ENCODE assay signal across 1 cellular context in the genomic region with DNA sequence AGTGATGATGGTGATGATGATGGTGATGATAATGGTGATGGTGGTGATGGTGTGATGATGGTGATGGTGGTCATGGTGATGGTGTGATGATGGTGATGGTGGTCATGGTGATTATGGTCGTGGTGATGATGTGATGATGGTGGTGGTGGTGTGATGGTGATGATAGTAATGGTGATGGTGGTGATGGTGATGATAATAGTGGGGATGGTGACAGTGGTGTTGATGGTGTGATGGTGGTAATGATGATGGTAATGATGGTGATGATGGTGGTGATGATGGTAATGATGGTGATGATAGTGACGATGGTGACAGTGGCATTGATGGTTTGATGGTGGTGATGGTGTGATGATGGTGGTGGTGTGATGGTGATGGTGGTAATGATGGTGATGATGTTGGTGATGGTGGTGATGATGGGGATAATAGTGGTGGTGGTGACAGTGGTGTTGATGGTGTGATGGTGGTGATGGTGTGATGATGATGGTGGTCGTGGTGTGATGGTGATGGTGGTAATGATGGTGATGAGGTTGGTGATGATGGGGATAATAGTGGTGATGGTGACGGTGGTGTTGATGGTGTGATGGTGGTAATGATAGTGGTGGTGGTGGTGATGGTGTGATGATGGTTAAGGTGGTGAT.
TF ChIP-seq lines count a peak whose summit lies in the region.

No MANE protein-coding gene starts in this region.

TF ChIP-seq in HEK293, 187 proteins besides CTCF, POLR2A, EP300 and RAD21 (continued from another document):
- TF ChIP-seq ZSCAN18 (tag by site-specific recombination; IDR thresholded peaks at IDR 0.05) (no peak), ZEB2 (tag by site-specific recombination; IDR thresholded peaks at IDR 0.05) (no peak), ZSCAN5A (tag by site-specific recombination; IDR thresholded peaks at IDR 0.05) (no peak), ZNF324 (tag by site-specific recombination; IDR thresholded peaks at IDR 0.05) (no peak), ZFP41 (tag by site-specific recombination; IDR thresholded peaks at IDR 0.05; ENCODE audit: borderline replicate concordance) (no peak), TRIM28 (IDR thresholded peaks at IDR 0.05; ENCODE audit: borderline replicate concordance, low read length) (no peak), ZNF544 (tag by site-specific recombination; IDR thresholded peaks at IDR 0.05) (no peak), ZNF140 (tag by site-specific recombination; IDR thresholded peaks at IDR 0.05) (no peak), ZNF157 (tag by site-specific recombination; IDR thresholded peaks at IDR 0.05) (0 out of 2 replicates have a peak, but pooled peaks have one; percentile 14), ZNF623 (tag by site-specific recombination; IDR thresholded peaks at IDR 0.05) (no peak), ZNF664 (tag by site-specific recombination; IDR thresholded peaks at IDR 0.05) (no peak)
TF ChIP-seq in HEK293: peak in this region for 25.
